In genomic region chr17:32697728-32698625, GRCh38 we compare ENCODE assay signal across 33 cellular contexts.
DNase-seq lines count a peak whose midpoint lies in the region; ATAC-seq and TF ChIP-seq lines count a peak whose summit lies in the region.
"Had no signal": no experiment of that assay in that cellular context is flagged by ENCODE, and none has a peak within 500 bp of the region (broad histone marks: within the 10 kb centered on the region; RNA-seq: fewer than 3 reads in every experiment).

No MANE protein-coding gene starts in this region.

- peaks cover 4% of the 10 kb centered on the region for H3K27me3 Mint-ChIP-seq in activated CD4-positive, alpha-beta T cell treated with anti-CD3 and anti-CD28 coated beads for 36 hours
- H3K27me3 Mint-ChIP-seq in activated CD4-positive, alpha-beta T cell treated with anti-CD3 and anti-CD28 coated beads, Interleukin-2, amount 10 ng/mL, durations not matched to agents 7 days and 5 days: no peaks in the 10 kb centered on the region
- H3K27me3 Mint-ChIP-seq: dendritic cell treated with granulocyte-macrophage colony-stimulating factor and Interleukin-4, amounts not matched to agents 40 ng/mL and 50 ng/mL, for 4 days; progenitor cell of endocrine pancreas; stimulated activated memory B cell treated with anti-CD40 and anti-IgM and Interleukin-4, amounts not matched to agents 10 μg/mL and 1 μg/mL and 100 μg/mL, for 72 hours had no signal

- peaks cover 4% of the 10 kb centered on the region for H3K4me1 ChIP-seq in foreskin keratinocyte
- H3K4me1 ChIP-seq: HAP-1, heart right ventricle, lower lobe of right lung, sigmoid colon, SJCRH30, suprapubic skin, upper lobe of left lung had no signal

- H3K4me3 Mint-ChIP-seq in activated CD4-positive, alpha-beta T cell treated with anti-CD3 and anti-CD28 coated beads for 36 hours: no peak overlapping the region
- H3K4me3 Mint-ChIP-seq in activated CD4-positive, alpha-beta T cell treated with anti-CD3 and anti-CD28 coated beads, Interleukin-2, amount 10 ng/mL, durations not matched to agents 7 days and 5 days: no peak overlapping the region
- H3K4me3 Mint-ChIP-seq: dendritic cell treated with granulocyte-macrophage colony-stimulating factor and Interleukin-4, amounts not matched to agents 40 ng/mL and 50 ng/mL, for 4 days; endodermal cell; naive thymus-derived CD8-positive, alpha-beta T cell; stimulated activated memory B cell treated with anti-CD40 and anti-IgM and Interleukin-4, amounts not matched to agents 10 μg/mL and 1 μg/mL and 100 μg/mL, for 72 hours had no signal

- H3K27ac ChIP-seq in foreskin keratinocyte: no peak overlapping the region
- H3K27ac ChIP-seq: heart right ventricle, lower lobe of right lung, sigmoid colon, SJCRH30, suprapubic skin, upper lobe of left lung, WERI-Rb-1 had no signal

- no peaks in the 10 kb centered on the region for H3K27me3 ChIP-seq in foreskin keratinocyte
- H3K27me3 ChIP-seq: heart right ventricle, sigmoid colon, SJCRH30, suprapubic skin, upper lobe of left lung had no signal

- POLR2A ChIA-PET in activated CD4-positive, alpha-beta T cell treated with anti-CD3 and anti-CD28 coated beads for 36 hours (lab: Charles Lee): no interaction called here
- POLR2A ChIA-PET in activated CD4-positive, alpha-beta T cell treated with anti-CD3 and anti-CD28 coated beads, Interleukin-2, amount 10 ng/mL, durations not matched to agents 7 days and 5 days (lab: Charles Lee): no interaction called here

- H3K9me3 Mint-ChIP-seq in activated CD4-positive, alpha-beta T cell treated with anti-CD3 and anti-CD28 coated beads for 36 hours (ENCODE audit: low read depth): no peaks in the 10 kb centered on the region
- H3K9me3 Mint-ChIP-seq in activated CD4-positive, alpha-beta T cell treated with anti-CD3 and anti-CD28 coated beads, Interleukin-2, amount 10 ng/mL, durations not matched to agents 7 days and 5 days: no peaks in the 10 kb centered on the region
- H3K9me3 Mint-ChIP-seq: dendritic cell treated with granulocyte-macrophage colony-stimulating factor and Interleukin-4, amounts not matched to agents 40 ng/mL and 50 ng/mL, for 4 days; stimulated activated memory B cell treated with anti-CD40 and anti-IgM and Interleukin-4, amounts not matched to agents 10 μg/mL and 1 μg/mL and 100 μg/mL, for 72 hours had no signal

- intact Hi-C loops in activated CD4-positive, alpha-beta T cell treated with anti-CD3 and anti-CD28 coated beads for 36 hours (cut with DNase I, micrococcal nuclease): loop anchor here in 1 of 2 experiments (10.0 kb wide), 1 partner anchor 1977 kb away; no protein-coding TSS in a partner anchor

- no peaks in the 10 kb centered on the region for H3K36me3 Mint-ChIP-seq in activated CD4-positive, alpha-beta T cell treated with anti-CD3 and anti-CD28 coated beads for 36 hours (ENCODE audit: low read depth)
- H3K36me3 Mint-ChIP-seq in activated CD4-positive, alpha-beta T cell treated with anti-CD3 and anti-CD28 coated beads, Interleukin-2, amount 10 ng/mL, durations not matched to agents 7 days and 5 days (ENCODE audit: low read depth): no peaks in the 10 kb centered on the region

- no peak overlapping the region for H3K27ac Mint-ChIP-seq in activated CD4-positive, alpha-beta T cell treated with anti-CD3 and anti-CD28 coated beads for 36 hours
- H3K27ac Mint-ChIP-seq in activated CD4-positive, alpha-beta T cell treated with anti-CD3 and anti-CD28 coated beads, Interleukin-2, amount 10 ng/mL, durations not matched to agents 7 days and 5 days: no peak overlapping the region
- H3K27ac Mint-ChIP-seq: dendritic cell treated with granulocyte-macrophage colony-stimulating factor and Interleukin-4, amounts not matched to agents 40 ng/mL and 50 ng/mL, for 4 days; endodermal cell; naive thymus-derived CD8-positive, alpha-beta T cell; progenitor cell of endocrine pancreas; stimulated activated memory B cell treated with anti-CD40 and anti-IgM and Interleukin-4, amounts not matched to agents 10 μg/mL and 1 μg/mL and 100 μg/mL, for 72 hours had no signal

- peak; percentile 95 for ATAC-seq in activated CD4-positive, alpha-beta T cell treated with anti-CD3 and anti-CD28 coated beads for 36 hours
- peak; percentile 79 for ATAC-seq in foreskin keratinocyte
- no peak for ATAC-seq in HG02970 (IDR thresholded peaks at IDR 0.05; ENCODE audit: low FRiP score, unreplicated experiment)
- ATAC-seq: heart right ventricle; lower lobe of right lung; naive thymus-derived CD8-positive, alpha-beta T cell; stimulated activated memory B cell treated with anti-CD40 and anti-IgM and Interleukin-4, amounts not matched to agents 10 μg/mL and 1 μg/mL and 100 μg/mL, for 72 hours had no signal

- CTCF ChIA-PET in activated CD4-positive, alpha-beta T cell treated with anti-CD3 and anti-CD28 coated beads for 36 hours (lab: Charles Lee): interaction anchor here (0.7 to 2.1 kb wide), 7 partner anchors 11 to 236 kb away, joined by 3 to 6 read pairs (median 3); no protein-coding TSS in a partner anchor
- CTCF ChIA-PET in activated CD4-positive, alpha-beta T cell treated with anti-CD3 and anti-CD28 coated beads, Interleukin-2, amount 10 ng/mL, durations not matched to agents 7 days and 5 days (lab: Charles Lee): interaction anchor here (1.2 to 1.6 kb wide), 2 partner anchors 10 to 36 kb away, joined by 3 read pairs; no protein-coding TSS in a partner anchor

- DNase-seq in activated CD4-positive, alpha-beta T cell treated with anti-CD3 and anti-CD28 coated beads for 36 hours: peak; percentile 22
- DNase-seq in activated CD4-positive, alpha-beta T cell treated with anti-CD3 and anti-CD28 coated beads, Interleukin-2, amount 10 ng/mL, durations not matched to agents 7 days and 5 days: no peak
- DNase-seq in stimulated activated CD4-positive, alpha-beta T cell treated with anti-CD3 and anti-CD28 coated beads, Interleukin-1b, Interleukin-23, amount 100 ng/mL, for 48 hours: peak; percentile 4
- DNase-seq in stimulated activated CD4-positive, alpha-beta T cell treated with anti-CD3 and anti-CD28 coated beads, Interleukin-4, amount 100 ng/mL, for 24 hours: no peak
- DNase-seq in foreskin keratinocyte (peak in 1 of 2 donors; percentile 70), COLO829 (ENCODE audit: low spot score) (no peak), retina (no peak)
- DNase-seq: activated CD4-positive, alpha-beta T cell treated with anti-CD3 and anti-CD28 coated beads, Interleukin-2, amount 50 U/mL, for 48 hours; activated gamma-delta T cell; Caco-2; DMS79 treated with DMSO at 0.1 percent for 48 hours; endodermal cell; GF-D8; heart right ventricle; IMR-90; lower lobe of right lung; naive thymus-derived CD8-positive, alpha-beta T cell; NCI-H1048; NCI-H446; NCI-H748 treated with DMSO at 0.1 percent for 48 hours; sigmoid colon; SJCRH30; stimulated activated CD4-positive, alpha-beta T cell treated with anti-CD3 and anti-CD28 coated beads, Interleukin-12 subunit alpha, Interleukin-12 subunit beta, amount 100 ng/mL, for 4 hours; SW 1271; T-helper 9 cell; upper lobe of left lung; WERI-Rb-1 had no signal

- peaks cover 4% of the 10 kb centered on the region for H3K4me1 Mint-ChIP-seq in activated CD4-positive, alpha-beta T cell treated with anti-CD3 and anti-CD28 coated beads for 36 hours
- no peaks in the 10 kb centered on the region for H3K4me1 Mint-ChIP-seq in activated CD4-positive, alpha-beta T cell treated with anti-CD3 and anti-CD28 coated beads, Interleukin-2, amount 10 ng/mL, durations not matched to agents 7 days and 5 days
- H3K4me1 Mint-ChIP-seq: endodermal cell; stimulated activated memory B cell treated with anti-CD40 and anti-IgM and Interleukin-4, amounts not matched to agents 10 μg/mL and 1 μg/mL and 100 μg/mL, for 72 hours had no signal

- TF ChIP-seq CTCF in foreskin keratinocyte (conservative IDR thresholded peaks at IDR 0.05): no peak

Comparison
In these comparisons a context has a peak if more than half of its experiments do, and no peak if none do; other contexts are left out.
1. DNase-seq: peak in activated CD4-positive, alpha-beta T cell treated with anti-CD3 and anti-CD28 coated beads for 36 hours (single experiment) and stimulated activated CD4-positive, alpha-beta T cell treated with anti-CD3 and anti-CD28 coated beads, Interleukin-1b, Interleukin-23, amount 100 ng/mL, for 48 hours (single experiment); none in activated CD4-positive, alpha-beta T cell treated with anti-CD3 and anti-CD28 coated beads, Interleukin-2, amount 10 ng/mL, durations not matched to agents 7 days and 5 days (single experiment), stimulated activated CD4-positive, alpha-beta T cell treated with anti-CD3 and anti-CD28 coated beads, Interleukin-4, amount 100 ng/mL, for 24 hours (single experiment), COLO829 (single experiment) and retina (single experiment).